30 cellular contexts compared by ENCODE assay signal in the genomic region with DNA sequence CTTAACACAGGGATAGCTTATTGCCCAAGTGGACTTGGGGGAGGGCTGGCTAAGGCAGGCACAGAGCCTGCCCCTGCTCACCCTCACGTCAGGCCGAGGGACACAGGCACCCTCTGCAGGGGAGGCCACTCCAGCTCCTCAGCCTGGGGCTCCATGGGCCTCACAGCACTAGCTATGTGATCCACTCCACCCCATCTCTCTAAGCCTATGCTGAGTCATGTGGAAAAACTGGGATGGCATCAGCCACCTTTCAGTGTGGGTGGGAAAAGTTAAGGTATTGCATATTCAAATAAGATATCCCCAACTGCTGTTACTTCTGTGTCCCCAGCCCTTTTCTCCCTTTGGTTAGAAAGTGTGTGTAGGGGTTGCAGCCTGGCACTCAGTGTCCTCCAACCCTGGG. TPM values are rescaled to one million over a fixed set of nuclear protein-coding genes. Genes with fewer than 3 reads are reported as not detected.
A peak's percentile ranks its signal among the peaks of the same experiment; 100 is the strongest.
DNase-seq lines count a peak whose midpoint lies in the region; ATAC-seq lines count a peak whose summit lies in the region.
"Had no signal": no experiment of that assay in that cellular context is flagged by ENCODE, and none has a peak within 500 bp of the region (broad histone marks: within the 10 kb centered on the region; RNA-seq: fewer than 3 reads in every experiment).

No MANE protein-coding gene starts in this region.

- intact Hi-C loops in Right ventricle myocardium inferior (cut with DNase I) = loop anchor here (5.0 kb wide), 1 partner anchor 66 kb away; no protein-coding TSS in a partner anchor
- intact Hi-C loops in Right ventricle myocardium superior (cut with DNase I) = no loop called here
- intact Hi-C loops in head of caudate nucleus (cut with DNase I) = no loop called here

- ATAC-seq in Right ventricle myocardium inferior (no peak), Right ventricle myocardium superior (ENCODE audit: poor library complexity) (no peak), HG02610 (IDR thresholded peaks at IDR 0.05; ENCODE audit: unreplicated experiment) (no peak), HG03045 (IDR thresholded peaks at IDR 0.05; ENCODE audit: unreplicated experiment) (no peak), HG03457 (IDR thresholded peaks at IDR 0.05; ENCODE audit: unreplicated experiment) (no peak)
- ATAC-seq: gastrocnemius medialis; HepG2; lower lobe of right lung; naive thymus-derived CD8-positive, alpha-beta T cell had no signal

- DNase-seq in Right ventricle myocardium inferior (ENCODE audit: missing footprints) (peak; percentile 16), Right ventricle myocardium superior (no peak), head of caudate nucleus (peak in 26 of 42 donors; percentile 22 to 75 (median 50)), NCI-H2029 (lab: John Stamatoyannopoulos, UW) (no peak)
- DNase-seq: activated CD4-positive, alpha-beta T cell treated with anti-CD3 and anti-CD28 coated beads for 4 hours; activated effector memory CD4-positive, alpha-beta T cell treated with anti-CD3 and anti-CD28 coated beads, Interleukin-2, amount 50 U/mL, for 16 hours; activated T-cell treated with anti-CD3 and anti-CD28 coated beads, Interleukin-2, amount 50 U/mL, for 1 hour; CD4-positive, alpha-beta memory T cell; DMS153; gastrocnemius medialis; Kasumi-1; kidney glomerular epithelial cell; lower lobe of right lung; naive thymus-derived CD8-positive, alpha-beta T cell; NCI-H1436; NCI-H2081 treated with DMSO at 0.1 percent for 48 hours; NCI-H2227 treated with DMSO at 0.1 percent for 48 hours; NCI-H526 treated with DMSO at 0.1 percent for 48 hours; PC-9; SHP77 treated with DMSO at 0.1 percent for 48 hours; sigmoid colon; stimulated activated CD4-positive, alpha-beta T cell treated with anti-CD3 and anti-CD28 coated beads, Interleukin-12 subunit alpha, Interleukin-12 subunit beta, amount 100 ng/mL, for 4 hours; stimulated activated CD4-positive, alpha-beta T cell treated with anti-CD3 and anti-CD28 coated beads, Interleukin-2, amount 100 ng/mL, for 48 hours; upper lobe of left lung had no signal

- H3K27ac ChIP-seq in angular gyrus (ENCODE audit: low read depth, low read length) = peak overlapping the region; percentile 96
- H3K27ac ChIP-seq: body of pancreas, gastrocnemius medialis, lower lobe of right lung, PC-9, sigmoid colon, upper lobe of left lung had no signal

RNA-seq across cellular contexts. Expression of a gene that starts 22.3 kb away (rescaled TPM):
- total RNA-seq in Right ventricle myocardium inferior = 51.5 TPM
- total RNA-seq in Right ventricle myocardium superior = 42.8 TPM

RNA-seq across cellular contexts. Expression of a gene that starts 23.0 kb away (rescaled TPM):
- 26.4 TPM for total RNA-seq in Right ventricle myocardium inferior
- 22.6 TPM for total RNA-seq in Right ventricle myocardium superior

RNA-seq across cellular contexts. Expression of a gene that starts 37.6 kb away (rescaled TPM):
- 45.5 TPM for total RNA-seq in Right ventricle myocardium inferior
- total RNA-seq in Right ventricle myocardium superior = 41.3 TPM

RNA-seq across cellular contexts. Expression of a gene that starts 58.6 kb away (rescaled TPM):
- total RNA-seq in Right ventricle myocardium inferior (15.7 TPM), Right ventricle myocardium superior (14.9 TPM)

Comparison
In these comparisons a context has a peak if more than half of its experiments do, and no peak if none do; other contexts are left out.
1. DNase-seq: peak in Right ventricle myocardium inferior (single experiment) and head of caudate nucleus (26 of 42); none in Right ventricle myocardium superior (single experiment) and NCI-H2029 (single experiment).